Comparison of ENCODE assay signal across 1 cellular context in the genomic region with DNA sequence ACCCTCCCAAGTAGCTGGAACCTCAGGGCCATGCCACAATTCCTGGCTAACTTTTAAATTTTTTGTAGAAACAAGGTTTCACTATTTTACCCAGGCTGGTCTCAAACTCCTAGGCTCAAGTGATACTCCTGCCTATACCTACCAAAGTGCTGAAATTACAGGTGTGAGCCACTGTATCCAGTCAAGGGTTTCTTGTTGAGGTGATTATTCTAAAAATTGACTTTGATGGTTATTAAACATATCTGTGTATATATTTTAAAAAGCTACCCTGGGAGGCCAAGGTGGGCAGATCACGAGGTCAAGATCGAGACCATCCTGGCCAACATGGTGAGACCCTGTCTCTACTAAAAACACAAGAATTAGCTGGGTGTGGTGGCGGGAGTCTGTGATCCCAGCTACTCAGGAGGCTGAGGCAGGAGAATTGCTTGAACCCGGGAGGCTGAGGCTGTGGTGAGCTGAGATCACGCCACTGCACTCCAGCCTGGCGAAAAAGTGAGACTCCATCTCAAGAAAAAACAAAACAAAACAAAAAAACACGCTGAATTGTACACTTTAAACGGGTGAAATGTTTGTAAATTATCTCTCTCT.
A peak's percentile ranks its signal among the peaks of the same experiment; 100 is the strongest.
TF ChIP-seq lines count a peak whose summit lies in the region.

No MANE protein-coding gene starts in this region.

TF ChIP-seq in K562, 482 proteins besides CTCF, POLR2A, EP300 and RAD21 (continued from another document):
- TF ChIP-seq, protein P1, sequence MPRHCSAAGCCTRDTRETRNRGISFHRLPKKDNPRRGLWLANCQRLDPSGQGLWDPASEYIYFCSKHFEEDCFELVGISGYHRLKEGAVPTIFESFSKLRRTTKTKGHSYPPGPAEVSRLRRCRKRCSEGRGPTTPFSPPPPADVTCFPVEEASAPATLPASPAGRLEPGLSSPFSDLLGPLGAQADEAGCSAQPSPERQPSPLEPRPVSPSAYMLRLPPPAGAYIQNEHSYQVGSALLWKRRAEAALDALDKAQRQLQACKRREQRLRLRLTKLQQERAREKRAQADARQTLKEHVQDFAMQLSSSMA (CRISPR knock-in tag; IDR thresholded peaks at IDR 0.05), result no peak
- TF ChIP-seq SMAD1 (IDR thresholded peaks at IDR 0.05; ENCODE audit: low read depth, low read length, partially characterized antibody), result no peak
- no peak for TF ChIP-seq DPF2 (IDR thresholded peaks at IDR 0.05)
- TF ChIP-seq MED1 (CRISPR knock-in tag; IDR thresholded peaks at IDR 0.05; ENCODE audit: borderline replicate concordance), result 0 out of 2 replicates have a peak, but pooled peaks have one; percentile 17
- TF ChIP-seq SAFB (IDR thresholded peaks at IDR 0.05; ENCODE audit: borderline replicate concordance, low read depth, low read length), result no peak
- no peak for TF ChIP-seq ZNF274 (IDR thresholded peaks at IDR 0.05; ENCODE audit: borderline replicate concordance, low read depth, low read length)
- no peak for TF ChIP-seq NR2C2 (CRISPR knock-in tag; IDR thresholded peaks at IDR 0.05)
- no peak for TF ChIP-seq NR2C2 (tag; IDR thresholded peaks at IDR 0.05)
- TF ChIP-seq PREB (CRISPR knock-in tag; IDR thresholded peaks at IDR 0.05), result no peak
- TF ChIP-seq STAT5B (CRISPR knock-in tag; IDR thresholded peaks at IDR 0.05), result no peak
- no peak for TF ChIP-seq CBFA2T2 (conservative IDR thresholded peaks at IDR 0.05)
- TF ChIP-seq ZFX (CRISPR knock-in tag; IDR thresholded peaks at IDR 0.05), result peak; percentile 36
- 0 out of 2 replicates have a peak, but pooled peaks have one; percentile 53 for TF ChIP-seq ZNF408 (CRISPR knock-in tag; IDR thresholded peaks at IDR 0.05; ENCODE audit: low read depth)
- no peak for TF ChIP-seq NCOA2 (IDR thresholded peaks at IDR 0.05; ENCODE audit: partially characterized antibody in 2 of 2)
- no peak for TF ChIP-seq MCM3 (IDR thresholded peaks at IDR 0.05)
- TF ChIP-seq FOXK2 (conservative IDR thresholded peaks at IDR 0.05 in 1 of 2, IDR thresholded peaks at IDR 0.05 in 1 of 2; ENCODE audit: low read depth in 2 of 2), result no peak
- TF ChIP-seq ERF (CRISPR knock-in tag; IDR thresholded peaks at IDR 0.05), result no peak
- no peak for TF ChIP-seq KAT2B (IDR thresholded peaks at IDR 0.05; ENCODE audit: low read depth, low read length)
- TF ChIP-seq STAG1 (CRISPR knock-in tag; IDR thresholded peaks at IDR 0.05; ENCODE audit: borderline replicate concordance), result peak; percentile 35
- TF ChIP-seq BMI1 (IDR thresholded peaks at IDR 0.05; ENCODE audit: low read length), result no peak
- no peak for TF ChIP-seq E2F4 (CRISPR knock-in tag; IDR thresholded peaks at IDR 0.05; ENCODE audit: low read depth)
- no peak for TF ChIP-seq PHF20 (IDR thresholded peaks at IDR 0.05; ENCODE audit: partially characterized antibody)
- TF ChIP-seq CREM (IDR thresholded peaks at IDR 0.05; ENCODE audit: low read depth), result no peak
- no peak for TF ChIP-seq SRSF9 (IDR thresholded peaks at IDR 0.05; ENCODE audit: borderline replicate concordance, low read depth, low read length)
- TF ChIP-seq JUND (IDR thresholded peaks at IDR 0.05; ENCODE audit: borderline replicate concordance, low read depth, low read length), result no peak
- TF ChIP-seq JUND (tag; IDR thresholded peaks at IDR 0.05; ENCODE audit: borderline replicate concordance, low read depth, low read length), result no peak
- TF ChIP-seq ZNF764 (CRISPR knock-in tag; IDR thresholded peaks at IDR 0.05; ENCODE audit: low read depth), result no peak
- peak; percentile 61; the same call in 1 of the 2 replicates for TF ChIP-seq ZNF444 (CRISPR knock-in tag; IDR thresholded peaks at IDR 0.05)
- TF ChIP-seq, protein P2, sequence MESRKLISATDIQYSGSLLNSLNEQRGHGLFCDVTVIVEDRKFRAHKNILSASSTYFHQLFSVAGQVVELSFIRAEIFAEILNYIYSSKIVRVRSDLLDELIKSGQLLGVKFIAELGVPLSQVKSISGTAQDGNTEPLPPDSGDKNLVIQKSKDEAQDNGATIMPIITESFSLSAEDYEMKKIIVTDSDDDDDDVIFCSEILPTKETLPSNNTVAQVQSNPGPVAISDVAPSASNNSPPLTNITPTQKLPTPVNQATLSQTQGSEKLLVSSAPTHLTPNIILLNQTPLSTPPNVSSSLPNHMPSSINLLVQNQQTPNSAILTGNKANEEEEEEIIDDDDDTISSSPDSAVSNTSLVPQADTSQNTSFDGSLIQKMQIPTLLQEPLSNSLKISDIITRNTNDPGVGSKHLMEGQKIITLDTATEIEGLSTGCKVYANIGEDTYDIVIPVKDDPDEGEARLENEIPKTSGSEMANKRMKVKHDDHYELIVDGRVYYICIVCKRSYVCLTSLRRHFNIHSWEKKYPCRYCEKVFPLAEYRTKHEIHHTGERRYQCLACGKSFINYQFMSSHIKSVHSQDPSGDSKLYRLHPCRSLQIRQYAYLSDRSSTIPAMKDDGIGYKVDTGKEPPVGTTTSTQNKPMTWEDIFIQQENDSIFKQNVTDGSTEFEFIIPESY (CRISPR knock-in tag; IDR thresholded peaks at IDR 0.05), result peak; percentile 21; the same call in 1 of the 2 replicates
- TF ChIP-seq, protein P3, sequence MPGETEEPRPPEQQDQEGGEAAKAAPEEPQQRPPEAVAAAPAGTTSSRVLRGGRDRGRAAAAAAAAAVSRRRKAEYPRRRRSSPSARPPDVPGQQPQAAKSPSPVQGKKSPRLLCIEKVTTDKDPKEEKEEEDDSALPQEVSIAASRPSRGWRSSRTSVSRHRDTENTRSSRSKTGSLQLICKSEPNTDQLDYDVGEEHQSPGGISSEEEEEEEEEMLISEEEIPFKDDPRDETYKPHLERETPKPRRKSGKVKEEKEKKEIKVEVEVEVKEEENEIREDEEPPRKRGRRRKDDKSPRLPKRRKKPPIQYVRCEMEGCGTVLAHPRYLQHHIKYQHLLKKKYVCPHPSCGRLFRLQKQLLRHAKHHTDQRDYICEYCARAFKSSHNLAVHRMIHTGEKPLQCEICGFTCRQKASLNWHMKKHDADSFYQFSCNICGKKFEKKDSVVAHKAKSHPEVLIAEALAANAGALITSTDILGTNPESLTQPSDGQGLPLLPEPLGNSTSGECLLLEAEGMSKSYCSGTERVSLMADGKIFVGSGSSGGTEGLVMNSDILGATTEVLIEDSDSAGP (CRISPR knock-in tag; IDR thresholded peaks at IDR 0.05), result no peak
- TF ChIP-seq NFATC3 (IDR thresholded peaks at IDR 0.05), result no peak
- TF ChIP-seq NFIC (IDR thresholded peaks at IDR 0.05), result no peak
- TF ChIP-seq FOXA3 (CRISPR knock-in tag; conservative IDR thresholded peaks at IDR 0.05 in 1 of 2, IDR thresholded peaks at IDR 0.05 in 1 of 2), result peak in 1 of 2 experiments; percentile 63; a peak in 1 of 4 replicates
- TF ChIP-seq SLC30A9 (CRISPR knock-in tag; IDR thresholded peaks at IDR 0.05), result 0 out of 2 replicates have a peak, but pooled peaks have one; percentile 4
- no peak for TF ChIP-seq ZC3H8 (IDR thresholded peaks at IDR 0.05)
- TF ChIP-seq ESRRA (IDR thresholded peaks at IDR 0.05; ENCODE audit: borderline replicate concordance, low read depth), result no peak
- TF ChIP-seq IFI16 (CRISPR knock-in tag; IDR thresholded peaks at IDR 0.05), result no peak
- TF ChIP-seq, protein P4, sequence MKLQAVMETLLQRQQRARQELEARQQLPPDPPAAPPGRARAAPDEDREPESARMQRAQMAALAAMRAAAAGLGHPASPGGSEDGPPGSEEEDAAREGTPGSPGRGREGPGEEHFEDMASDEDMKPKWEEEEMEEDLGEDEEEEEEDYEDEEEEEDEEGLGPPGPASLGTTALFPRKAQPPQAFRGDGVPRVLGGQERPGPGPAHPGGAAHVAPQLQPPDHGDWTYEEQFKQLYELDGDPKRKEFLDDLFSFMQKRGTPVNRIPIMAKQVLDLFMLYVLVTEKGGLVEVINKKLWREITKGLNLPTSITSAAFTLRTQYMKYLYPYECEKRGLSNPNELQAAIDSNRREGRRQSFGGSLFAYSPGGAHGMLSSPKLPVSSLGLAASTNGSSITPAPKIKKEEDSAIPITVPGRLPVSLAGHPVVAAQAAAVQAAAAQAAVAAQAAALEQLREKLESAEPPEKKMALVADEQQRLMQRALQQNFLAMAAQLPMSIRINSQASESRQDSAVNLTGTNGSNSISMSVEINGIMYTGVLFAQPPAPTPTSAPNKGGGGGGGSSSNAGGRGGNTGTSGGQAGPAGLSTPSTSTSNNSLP (IDR thresholded peaks at IDR 0.05; ENCODE audit: borderline replicate concordance, low read depth, low read length), result no peak
- no peak for TF ChIP-seq DLX4 (CRISPR knock-in tag; IDR thresholded peaks at IDR 0.05)
- TF ChIP-seq GABPA (tag; conservative IDR thresholded peaks at IDR 0.05; ENCODE audit: low read depth), result no peak
- TF ChIP-seq EZH2 (IDR thresholded peaks at IDR 0.05; ENCODE audit: borderline replicate concordance, low read depth, low read length), result no peak
- TF ChIP-seq CBX3 (IDR thresholded peaks at IDR 0.05; ENCODE audit: borderline replicate concordance in 1 of 2, low read length in 2 of 2), result no peak
- no peak for TF ChIP-seq THRB (CRISPR knock-in tag; conservative IDR thresholded peaks at IDR 0.05)
